24 cellular contexts compared by ENCODE assay signal in the genomic region with DNA sequence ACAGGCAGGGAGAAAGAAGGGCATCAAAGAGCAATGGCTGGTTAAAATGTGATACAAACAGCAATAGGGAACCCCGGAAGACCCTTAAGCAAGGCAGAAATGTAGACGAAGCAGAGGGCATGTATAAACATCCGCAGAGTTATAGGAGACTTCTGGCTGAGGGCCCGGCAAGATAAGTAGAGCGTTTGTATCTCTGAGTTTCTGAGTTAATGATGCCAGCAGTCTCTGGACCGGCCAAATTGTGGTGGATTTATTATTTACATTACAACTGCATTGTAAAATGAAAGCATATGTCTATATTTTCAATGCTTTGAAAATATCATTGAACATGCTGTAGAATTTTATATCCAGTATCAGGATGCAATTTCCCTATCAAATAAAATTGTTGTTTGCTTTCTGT.
"Had no signal": no experiment of that assay in that cellular context is flagged by ENCODE, and none has a peak within 500 bp of the region (broad histone marks: within the 10 kb centered on the region; RNA-seq: fewer than 3 reads in every experiment).

No MANE protein-coding gene starts in this region.

- H3K36me3 Mint-ChIP-seq: stimulated activated memory B cell treated with anti-CD40 and anti-IgM and Interleukin-4, amounts not matched to agents 10 μg/mL and 1 μg/mL and 100 μg/mL, for 72 hours had no signal

- H3K4me3 ChIP-seq: lung, pancreas, spleen, tibial nerve, upper lobe of right lung, vagina had no signal

- H3K4me1 ChIP-seq: foreskin keratinocyte, pancreas, upper lobe of right lung had no signal

- H3K36me3 ChIP-seq: pancreas, spleen, tibial nerve, upper lobe of right lung, vagina had no signal

- DNase-seq: effector CD4-positive, alpha-beta T cell; endodermal cell; erythroblast; foreskin keratinocyte; kidney; left cardiac atrium; left ventricle myocardium superior; mesenchymal stem cell; midbrain; occipital lobe; pancreas; spleen; stimulated activated CD4-positive, alpha-beta T cell treated with anti-CD3 and anti-CD28 coated beads, Interleukin-15, amount 100 ng/mL, for 24 hours; stimulated activated CD4-positive, alpha-beta T cell treated with anti-CD3 and anti-CD28 coated beads, Interleukin-1b, Interleukin-23, amount 100 ng/mL, for 48 hours; stimulated activated CD4-positive, alpha-beta T cell treated with anti-CD3 and anti-CD28 coated beads, Interleukin-4, amount 100 ng/mL, for 24 hours; upper lobe of right lung had no signal

- H3K4me3 Mint-ChIP-seq: endodermal cell; natural killer cell treated with Interleukin-12 subunit alpha and Interleukin-12 subunit beta and Interleukin-15 and Interleukin-18, amount 100 ng/mL, for 72 hours; stimulated activated memory B cell treated with anti-CD40 and anti-IgM and Interleukin-4, amounts not matched to agents 10 μg/mL and 1 μg/mL and 100 μg/mL, for 72 hours; stimulated activated naive CD8-positive, alpha-beta T cell treated with anti-CD3 and anti-CD28 coated beads, Interleukin-15, Interleukin-2, amounts not matched to agents 100 ng/mL and 50 ng/mL, for 24 hours had no signal

- H3K4me1 Mint-ChIP-seq: stimulated activated memory B cell treated with anti-CD40 and anti-IgM and Interleukin-4, amounts not matched to agents 10 μg/mL and 1 μg/mL and 100 μg/mL, for 72 hours had no signal

- H3K27me3 Mint-ChIP-seq: progenitor cell of endocrine pancreas; stimulated activated naive CD8-positive, alpha-beta T cell treated with anti-CD3 and anti-CD28 coated beads, Interleukin-15, Interleukin-2, amounts not matched to agents 100 ng/mL and 50 ng/mL, for 24 hours had no signal

- H3K27ac ChIP-seq: foreskin keratinocyte, pancreas, spleen, upper lobe of right lung, vagina had no signal

- H3K27me3 ChIP-seq: foreskin keratinocyte, pancreas, spleen, tibial nerve, upper lobe of right lung, vagina had no signal

- H3K27ac Mint-ChIP-seq: endodermal cell; natural killer cell treated with Interleukin-12 subunit alpha and Interleukin-12 subunit beta and Interleukin-15 and Interleukin-18, amount 100 ng/mL, for 72 hours; progenitor cell of endocrine pancreas; stimulated activated memory B cell treated with anti-CD40 and anti-IgM and Interleukin-4, amounts not matched to agents 10 μg/mL and 1 μg/mL and 100 μg/mL, for 72 hours; stimulated activated naive CD8-positive, alpha-beta T cell treated with anti-CD3 and anti-CD28 coated beads, Interleukin-15, Interleukin-2, amounts not matched to agents 100 ng/mL and 50 ng/mL, for 24 hours had no signal

- H3K9me3 ChIP-seq: pancreas, upper lobe of right lung, vagina had no signal

- ATAC-seq: foreskin keratinocyte; left cardiac atrium; left ventricle myocardium superior; natural killer cell treated with Interleukin-12 subunit alpha and Interleukin-12 subunit beta and Interleukin-15 and Interleukin-18, amount 100 ng/mL, for 72 hours; pancreas; sciatic nerve; stimulated activated memory B cell treated with anti-CD40 and anti-IgM and Interleukin-4, amounts not matched to agents 10 μg/mL and 1 μg/mL and 100 μg/mL, for 72 hours; upper lobe of right lung had no signal
